In the genomic region with DNA sequence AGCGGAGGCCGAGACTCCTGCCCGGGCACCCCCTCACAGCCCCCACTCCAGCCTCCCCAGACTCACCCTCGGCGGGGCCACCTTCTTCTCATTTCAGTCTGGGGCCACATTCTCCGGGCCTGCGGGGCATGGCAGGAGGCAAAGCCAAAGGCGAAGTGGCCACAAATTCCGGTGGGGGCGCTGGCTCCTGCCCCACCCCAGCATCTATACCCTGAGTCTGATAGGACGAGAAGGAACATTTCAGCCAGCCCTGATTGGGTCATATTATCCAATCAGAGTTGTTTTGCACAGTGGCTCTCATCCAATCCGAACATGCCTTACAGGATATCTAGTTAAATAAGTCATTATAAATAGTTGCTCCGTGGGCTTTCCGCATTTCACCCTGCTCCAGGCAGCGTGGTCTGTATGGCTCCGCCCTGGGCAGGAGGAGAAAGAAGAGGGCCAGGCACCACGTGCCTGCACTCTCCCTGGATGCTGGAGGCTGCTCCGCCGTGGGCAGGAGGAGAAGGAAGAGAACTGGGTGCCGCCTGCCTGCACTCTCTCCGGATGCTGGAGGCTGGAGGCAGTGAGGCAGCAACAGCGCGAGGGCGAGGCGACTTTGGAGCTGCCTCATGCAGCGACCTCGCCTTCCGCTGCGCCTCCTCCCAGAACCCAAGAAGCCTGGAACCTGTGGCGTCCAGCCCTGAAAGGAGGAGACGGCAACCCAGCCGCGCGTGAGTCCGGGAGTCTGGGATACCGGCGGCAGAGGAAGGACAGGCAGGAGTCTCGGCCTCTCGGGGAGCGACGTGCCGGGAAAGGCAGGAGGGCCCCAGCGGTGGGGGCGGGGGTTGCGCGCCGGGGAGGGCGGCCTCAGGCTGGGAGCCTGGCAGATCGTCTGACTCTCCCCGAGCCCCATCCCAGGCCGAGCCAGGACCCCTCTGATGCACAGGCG, we compare ENCODE assay signal across 8 cellular contexts.
DNase-seq lines count a peak whose midpoint lies in the region; ATAC-seq and TF ChIP-seq lines count a peak whose summit lies in the region.

No MANE protein-coding gene starts in this region.

- H2AFZ ChIP-seq in PC-3 (ENCODE audit: low read length): peak overlapping the region; percentile 75

- peak; percentile 79 for DNase-seq in ELR (ENCODE audit: low read depth)
- DNase-seq in PC-3: peak; percentile 78
- peak; percentile 38 for DNase-seq in fibroblast of villous mesenchyme (ENCODE audit: low read depth)
- no peak for DNase-seq in sciatic nerve (ENCODE audit: low spot score)
- DNase-seq in activated CD8-positive, alpha-beta memory T cell treated with anti-CD3 and anti-CD28 coated beads, Interleukin-2, amount 50 U/mL, for 4 hours: no peak
- DNase-seq in dermis blood vessel endothelial cell: no peak
- no peak for DNase-seq in NCI-H774 (lab: John Stamatoyannopoulos, UW)

- peak overlapping the region; percentile 67 for H3K9ac ChIP-seq in PC-3 (ENCODE audit: low read length)

- no peak; the same call in 1 of the 2 replicates for TF ChIP-seq CTCF in PC-3 (conservative IDR thresholded peaks at IDR 0.05; ENCODE audit: low read depth, low read length)
- no peak for TF ChIP-seq CTCF in fibroblast of villous mesenchyme (IDR thresholded peaks at IDR 0.05; ENCODE audit: insufficient read depth, low read depth, low read length)

- ATAC-seq in PC-3 (peak; percentile 86), sciatic nerve (peak; percentile 38), HG02981 (IDR thresholded peaks at IDR 0.05; ENCODE audit: unreplicated experiment) (no peak)

- H3K79me2 ChIP-seq in PC-3 (ENCODE audit: low read length): peaks cover 33% of the 10 kb centered on the region

- no peaks in the 10 kb centered on the region for H3F3A ChIP-seq in PC-3 (ENCODE audit: low read length, unreplicated experiment)

- H3K9me3 ChIP-seq in PC-3 (ENCODE audit: low read length): no peaks in the 10 kb centered on the region

- BruUV-seq in PC-3 (replicated peaks; lab: Mats Ljungman, UMichigan): TSS peak; percentile 46

- H3K4me2 ChIP-seq in PC-3 (ENCODE audit: low read length): peak overlapping the region; percentile 78

- H3K4me3 ChIP-seq in PC-3 (ENCODE audit: low read length): peak overlapping the region; percentile 87
- peak overlapping the region; percentile 66 for H3K4me3 ChIP-seq in fibroblast of villous mesenchyme (ENCODE audit: low read depth, low read length)

- no peaks in the 10 kb centered on the region for H3K27me3 ChIP-seq in PC-3 (ENCODE audit: low read length)

- POLR2A ChIA-PET in PC-3 (lab: Charles Lee; ENCODE audit: unreplicated experiment): no interaction called here

- no peaks in the 10 kb centered on the region for H4K20me1 ChIP-seq in PC-3 (ENCODE audit: low read length)

- H3K36me3 ChIP-seq in PC-3 (ENCODE audit: low read depth, low read length): peaks cover 6% of the 10 kb centered on the region; the same call in 1 of the 2 replicates

- no peaks in the 10 kb centered on the region for H3K9me2 ChIP-seq in PC-3 (replicated peaks; ENCODE audit: low read length)

- intact Hi-C loops in PC-3 (cut with micrococcal nuclease) (loop anchor here (5.0 kb wide), 1 partner anchor 77 kb away; no protein-coding TSS in a partner anchor), sciatic nerve (cut with DNase I) (no loop called here)

- no peak overlapping the region; the same call in 1 of the 2 replicates for H3K27ac ChIP-seq in PC-3 (ENCODE audit: low read length)

- CTCF ChIA-PET in PC-3 (lab: Charles Lee): no interaction called here

- no peaks in the 10 kb centered on the region for H3K4me1 ChIP-seq in PC-3 (ENCODE audit: insufficient read depth, low read length)

Comparison
In these comparisons a context has a peak if more than half of its experiments do, and no peak if none do; other contexts are left out.
1. DNase-seq: peak in ELR (single experiment), PC-3 (single experiment) and fibroblast of villous mesenchyme (single experiment); none in sciatic nerve (single experiment), activated CD8-positive, alpha-beta memory T cell treated with anti-CD3 and anti-CD28 coated beads, Interleukin-2, amount 50 U/mL, for 4 hours (single experiment), dermis blood vessel endothelial cell (single experiment) and NCI-H774 (single experiment).